In the genomic region with DNA sequence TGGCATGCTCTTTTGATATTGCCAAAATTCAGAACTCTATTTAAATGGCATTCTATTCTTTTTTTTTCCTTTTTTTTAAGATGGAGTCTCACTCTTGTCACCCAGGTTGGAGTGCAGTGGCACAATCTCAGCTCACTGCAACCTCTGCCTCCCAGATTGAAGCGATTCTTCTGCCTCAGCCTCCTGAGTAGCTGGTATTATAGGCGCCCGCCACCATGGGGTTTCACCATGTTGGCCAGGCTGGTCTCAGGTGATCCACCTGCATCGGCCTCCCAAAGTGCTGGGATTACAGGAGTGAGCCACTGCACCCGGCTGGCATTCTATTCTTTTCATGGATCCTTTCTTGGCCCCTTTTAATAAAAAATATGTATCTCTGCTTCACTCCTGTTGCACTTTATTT, we compare ENCODE assay signal across 15 cellular contexts. TPM values are rescaled to one million over a fixed set of nuclear protein-coding genes. Genes with fewer than 3 reads are reported as not detected.
"Had no signal": no experiment of that assay in that cellular context is flagged by ENCODE, and none has a peak within 500 bp of the region (broad histone marks: within the 10 kb centered on the region; RNA-seq: fewer than 3 reads in every experiment).

No MANE protein-coding gene starts in this region.

RNA-seq across cellular contexts. Expression of gene SPINK1, which starts 4.5 kb away (rescaled TPM):
- total RNA-seq: activated B cell treated with CpG ODN at 0.5 μM for 24 hours; activated CD4-positive, alpha-beta memory T cell treated with anti-CD3 and anti-CD28 coated beads for 36 hours; activated CD4-positive, alpha-beta T cell treated with anti-CD3 and anti-CD28 coated beads, Interleukin-2, amount 10 ng/mL, durations not matched to agents 24 days and 14 days; activated CD8-positive, alpha-beta memory T cell treated with anti-CD3 and anti-CD28 coated beads for 36 hours; activated CD8-positive, alpha-beta T cell treated with anti-CD3 and anti-CD28 coated beads for 36 hours; activated naive CD4-positive, alpha-beta T cell treated with anti-CD3 and anti-CD28 coated beads for 36 hours; activated naive CD4-positive, alpha-beta T cell treated with anti-CD3 and anti-CD28 coated beads, Interleukin-2, amount 50 U/mL, for 72 hours; activated naive CD8-positive, alpha-beta T cell treated with anti-CD3 and anti-CD28 coated beads for 36 hours; activated T-cell treated with anti-CD3 and anti-CD28 coated beads, Interleukin-2, amount 50 U/mL, for 72 hours; activated T-helper 1 cell treated with anti-CD3 and anti-CD28 coated beads, Interleukin-12 subunit alpha, Interleukin-12 subunit beta, Interleukin-2, Interleukin-4 antibody, amounts not matched to agents 30 ng/mL and 10 ng/mL and 1 ng/mL, durations not matched to agents 14 hours and 24 hours and 36 hours; activated T-helper 17 cell treated with anti-CD3 and anti-CD28 coated beads, Interleukin-2, amount 50 U/mL, for 72 hours; astrocyte; cardiac muscle cell had no signal

RNA-seq across cellular contexts. Expression of gene JAKMIP2, which starts 44.5 kb away (rescaled TPM):
- total RNA-seq: bronchial epithelial cell had no signal

RNA-seq across cellular contexts. Expression of gene SCGB3A2, which starts 51.5 kb away (rescaled TPM):
- total RNA-seq: activated B cell treated with CpG ODN at 0.5 μM for 24 hours; activated CD4-positive, alpha-beta memory T cell treated with anti-CD3 and anti-CD28 coated beads for 36 hours; activated CD4-positive, alpha-beta T cell treated with anti-CD3 and anti-CD28 coated beads, Interleukin-2, amount 10 ng/mL, durations not matched to agents 24 days and 14 days; activated CD8-positive, alpha-beta memory T cell treated with anti-CD3 and anti-CD28 coated beads for 36 hours; activated CD8-positive, alpha-beta T cell treated with anti-CD3 and anti-CD28 coated beads for 36 hours; activated naive CD4-positive, alpha-beta T cell treated with anti-CD3 and anti-CD28 coated beads for 36 hours; activated naive CD4-positive, alpha-beta T cell treated with anti-CD3 and anti-CD28 coated beads, Interleukin-2, amount 50 U/mL, for 72 hours; activated naive CD8-positive, alpha-beta T cell treated with anti-CD3 and anti-CD28 coated beads for 36 hours; activated T-cell treated with anti-CD3 and anti-CD28 coated beads, Interleukin-2, amount 50 U/mL, for 72 hours; activated T-helper 1 cell treated with anti-CD3 and anti-CD28 coated beads, Interleukin-12 subunit alpha, Interleukin-12 subunit beta, Interleukin-2, Interleukin-4 antibody, amounts not matched to agents 30 ng/mL and 10 ng/mL and 1 ng/mL, durations not matched to agents 14 hours and 24 hours and 36 hours; activated T-helper 17 cell treated with anti-CD3 and anti-CD28 coated beads, Interleukin-2, amount 50 U/mL, for 72 hours; aorta; bronchial epithelial cell; cardiac muscle cell had no signal
